Comparison of ENCODE assay signal across 9 cellular contexts in genomic region chr10:93006435-93007039, GRCh38. TPM values are rescaled to one million over a fixed set of nuclear protein-coding genes. Genes with fewer than 3 reads are reported as not detected.
DNase-seq lines count a peak whose midpoint lies in the region; ATAC-seq and TF ChIP-seq lines count a peak whose summit lies in the region.
"Had no signal": no experiment of that assay in that cellular context is flagged by ENCODE, and none has a peak within 500 bp of the region (broad histone marks: within the 10 kb centered on the region; RNA-seq: fewer than 3 reads in every experiment).

No MANE protein-coding gene starts in this region.

- H3K9me3 Mint-ChIP-seq in stimulated activated naive CD8-positive, alpha-beta T cell treated with anti-CD3 and anti-CD28 coated beads, Interleukin-15, amount 100 ng/mL, for 72 hours = no peaks in the 10 kb centered on the region

- 5 to 23% methylated on average over 3 of the region's 3 CpGs for WGBS in sigmoid colon, 2 donors
- 8 to 13% (median 10%) methylated on average over 3 of the region's 3 CpGs for WGBS in stomach, 5 donors

- in situ Hi-C loops in GM13977 (cut with MboI; ENCODE audit: low pct_unique_long_range_greater_than_20kb, low sequenced_read_pairs, unreplicated experiment) = no loop called here
- in situ Hi-C loops in Panc1 (cut with HindIII; ENCODE audit: low pct_unique_long_range_greater_than_20kb, low sequenced_read_pairs) = no loop called here

- H3K4me1 Mint-ChIP-seq in stimulated activated naive CD8-positive, alpha-beta T cell treated with anti-CD3 and anti-CD28 coated beads, Interleukin-15, amount 100 ng/mL, for 72 hours = no peaks in the 10 kb centered on the region

- ATAC-seq in Panc1 (peak; percentile 88), HG03196 (IDR thresholded peaks at IDR 0.05; ENCODE audit: unreplicated experiment) (no peak)
- no peak for ATAC-seq in stimulated activated naive CD8-positive, alpha-beta T cell treated with anti-CD3 and anti-CD28 coated beads, Interleukin-15, amount 100 ng/mL, for 72 hours

- no peaks in the 10 kb centered on the region for H3K36me3 ChIP-seq in Panc1 (ENCODE audit: control insufficient read depth, insufficient read depth, low read length)
- H3K36me3 ChIP-seq in sigmoid colon = no peaks in the 10 kb centered on the region
- no peaks in the 10 kb centered on the region for H3K36me3 ChIP-seq in stomach
- H3K36me3 ChIP-seq: HAP-1 had no signal

- H3K4me3 Mint-ChIP-seq in stimulated activated naive CD8-positive, alpha-beta T cell treated with anti-CD3 and anti-CD28 coated beads, Interleukin-15, amount 100 ng/mL, for 72 hours = no peak overlapping the region

- TF ChIP-seq POLR2A in sigmoid colon (IDR thresholded peaks at IDR 0.05) (no peak), stomach (IDR thresholded peaks at IDR 0.05) (no peak)

- DNase-seq in AG04449 (ENCODE audit: low read depth, low spot score) = no peak
- DNase-seq in GM13977 (ENCODE audit: low spot score) = no peak
- DNase-seq in Panc1 (ENCODE audit: low read depth, low spot score) = no peak
- DNase-seq in fibroblast of mammary gland (ENCODE audit: low read depth) = peak; percentile 69
- no peak for DNase-seq in sigmoid colon
- DNase-seq in stomach = no peak
- no peak for DNase-seq in stimulated activated naive CD8-positive, alpha-beta T cell treated with anti-CD3 and anti-CD28 coated beads, Interleukin-15, amount 100 ng/mL, for 72 hours

- H3K27me3 Mint-ChIP-seq in stimulated activated naive CD8-positive, alpha-beta T cell treated with anti-CD3 and anti-CD28 coated beads, Interleukin-15, amount 100 ng/mL, for 72 hours = no peaks in the 10 kb centered on the region

- intact Hi-C loops in Panc1 (cut with micrococcal nuclease; ENCODE audit: unreplicated experiment) = no loop called here
- intact Hi-C loops in sigmoid colon (cut with DNase I) = no loop called here
- intact Hi-C loops in stomach (cut with DNase I; ENCODE audit: low total_unique reads) = no loop called here

- POLR2A ChIA-PET in AG04449 (lab: Yijun Ruan, JAX) = no interaction called here
- POLR2A ChIA-PET in Panc1 (lab: Charles Lee) = interaction anchor here (0.6 to 0.7 kb wide), 3 partner anchors 30 to 53 kb away, joined by 3 to 4 read pairs (median 4); no protein-coding TSS in a partner anchor

- H3K27me3 ChIP-seq in Panc1 (ENCODE audit: control insufficient read depth, insufficient read depth, low read length) (no peaks in the 10 kb centered on the region), sigmoid colon (no peaks in the 10 kb centered on the region), stomach (no peaks in the 10 kb centered on the region)

- no peak overlapping the region for H3K27ac Mint-ChIP-seq in stimulated activated naive CD8-positive, alpha-beta T cell treated with anti-CD3 and anti-CD28 coated beads, Interleukin-15, amount 100 ng/mL, for 72 hours

- no TSS peak for BruUV-seq in Panc1 (replicated peaks; lab: Mats Ljungman, UMichigan)

- TF ChIP-seq CTCF in AG04449 (IDR thresholded peaks at IDR 0.05; ENCODE audit: insufficient read depth, low read length, missing control alignments) (peak; percentile 56), GM13977 (IDR thresholded peaks at IDR 0.05; ENCODE audit: extremely low read depth, insufficient read depth, missing control alignments) (peak; percentile 60), Panc1 (IDR thresholded peaks at IDR 0.05) (peak; percentile 84), fibroblast of mammary gland (conservative IDR thresholded peaks at IDR 0.05; ENCODE audit: control insufficient read depth, insufficient read depth, low read depth, low read length) (peak; percentile 80), sigmoid colon (IDR thresholded peaks at IDR 0.05) (peak in 3 of 4 experiments; percentile 10 to 34 (median 26)), stomach (IDR thresholded peaks at IDR 0.05) (peak in 3 of 7 experiments; percentile 15 to 41 (median 27))

- H3K9me3 ChIP-seq in Panc1 (ENCODE audit: control insufficient read depth, insufficient read depth, low read depth, low read length) = no peaks in the 10 kb centered on the region
- no peaks in the 10 kb centered on the region for H3K9me3 ChIP-seq in sigmoid colon
- H3K9me3 ChIP-seq in stomach = no peaks in the 10 kb centered on the region
- H3K9me3 ChIP-seq: HAP-1 had no signal

- H3K27ac ChIP-seq in Panc1 (ENCODE audit: low read length) = no peak overlapping the region
- H3K27ac ChIP-seq in sigmoid colon = no peak overlapping the region
- H3K27ac ChIP-seq in stomach = no peak overlapping the region

- no peaks in the 10 kb centered on the region for H3K4me1 ChIP-seq in Panc1 (ENCODE audit: control insufficient read depth, insufficient read depth, low read length)
- H3K4me1 ChIP-seq in sigmoid colon = no peaks in the 10 kb centered on the region
- no peaks in the 10 kb centered on the region for H3K4me1 ChIP-seq in stomach
- H3K4me1 ChIP-seq: HAP-1 had no signal

- no peak overlapping the region for H3K4me3 ChIP-seq in AG04449 (ENCODE audit: low read depth, low read length)
- no peak overlapping the region for H3K4me3 ChIP-seq in Panc1 (ENCODE audit: low read depth in 2 of 2, low read length in 2 of 2)
- H3K4me3 ChIP-seq in fibroblast of mammary gland (ENCODE audit: control insufficient read depth, low read depth, low read length) = no peak overlapping the region
- H3K4me3 ChIP-seq in sigmoid colon = no peak overlapping the region
- H3K4me3 ChIP-seq in stomach = no peak overlapping the region
- H3K4me3 ChIP-seq: HAP-1 had no signal

- TF ChIP-seq EP300 in sigmoid colon (IDR thresholded peaks at IDR 0.05) (no peak), stomach (IDR thresholded peaks at IDR 0.05) (no peak)

- CTCF ChIA-PET in AG04449 (lab: Yijun Ruan, JAX) = interaction anchor here (0.6 to 22.8 kb wide), 36 partner anchors 8 to 505 kb away, joined by 3 to 336 read pairs (median 5); no protein-coding TSS in a partner anchor
- CTCF ChIA-PET in Panc1 (lab: Charles Lee) = interaction anchor here (0.7 to 1.2 kb wide), 6 partner anchors 9 to 60 kb away, joined by 3 to 4 read pairs (median 4); no protein-coding TSS in a partner anchor

RNA-seq across cellular contexts. Expression of gene CYP26C1, which starts 54.1 kb away (rescaled TPM):
- total RNA-seq in Panc1 (2021; ENCODE audit: unreplicated experiment) = 1.1 TPM
- 2.7 TPM for polyA plus RNA-seq in Panc1 (2012; ENCODE audit: insufficient read length)
- under 1 TPM in 1 of 4 donors, not detected in 3; 0.14 TPM for total RNA-seq in sigmoid colon
- polyA plus RNA-seq in sigmoid colon = under 1 TPM in 1 of 3 donors, not detected in 2; 0.03 TPM
- total RNA-seq in stomach = 1 to 10 TPM in 1 of 5 donors, not detected in 4; 7.0 TPM
- polyA plus RNA-seq in stomach = not detected
